ENCODE assay signal across 37 cellular contexts in the genomic region with DNA sequence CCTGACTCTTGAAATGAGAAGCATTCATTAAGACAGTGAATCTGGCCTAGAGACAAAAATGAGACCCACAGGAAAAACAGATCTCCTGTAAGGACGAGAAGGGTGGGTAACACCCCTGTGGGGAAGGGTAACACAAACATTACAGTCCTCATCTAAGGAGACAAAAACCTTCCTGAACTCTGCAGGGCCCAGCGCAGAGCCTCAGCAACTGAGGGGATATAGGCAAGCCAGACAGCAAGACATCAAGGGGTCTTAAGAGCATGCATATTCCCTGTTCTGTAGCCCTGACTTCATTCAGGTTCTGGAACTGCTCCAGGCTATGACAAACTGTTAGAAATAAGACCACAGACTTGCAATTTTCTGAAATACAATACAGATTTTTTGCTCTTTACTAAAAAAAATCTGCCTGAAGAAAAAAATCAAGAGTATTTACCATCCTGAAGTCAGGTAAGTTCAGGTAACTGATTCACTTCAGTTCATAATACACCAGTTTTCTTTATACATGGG. TPM values are rescaled to one million over a fixed set of nuclear protein-coding genes. Genes with fewer than 3 reads are reported as not detected.
DNase-seq lines count a peak whose midpoint lies in the region; ATAC-seq lines count a peak whose summit lies in the region.
"Had no signal": no experiment of that assay in that cellular context is flagged by ENCODE, and none has a peak within 500 bp of the region (broad histone marks: within the 10 kb centered on the region; RNA-seq: fewer than 3 reads in every experiment).

No MANE protein-coding gene starts in this region.

- peak overlapping the region; percentile 18; the same call in 1 of the 2 replicates for H3K9ac ChIP-seq in iPS-20b (ENCODE audit: low read depth, low read length)

- no peaks in the 10 kb centered on the region for H3K4me1 Mint-ChIP-seq in T-helper 17 cell

- no peak overlapping the region for H3K4me3 Mint-ChIP-seq in T-helper 17 cell
- H3K4me3 Mint-ChIP-seq: activated naive CD8-positive, alpha-beta T cell treated with anti-CD3 and anti-CD28 coated beads for 36 hours; CD4-positive, CD25-positive, alpha-beta regulatory T cell; naive thymus-derived CD8-positive, alpha-beta T cell had no signal

- ATAC-seq in T-helper 17 cell (no peak), GM21526 (IDR thresholded peaks at IDR 0.05; ENCODE audit: low FRiP score, unreplicated experiment) (no peak)
- ATAC-seq: A549; activated CD4-positive, CD25-positive, alpha-beta regulatory T cell treated with anti-CD3 and anti-CD28 coated beads, Interleukin-2, amount 50 U/mL, for 24 hours; foreskin keratinocyte; GM12878; HCT116; heart left ventricle; naive thymus-derived CD8-positive, alpha-beta T cell; Panc1; right lobe of liver; SK-N-SH treated with all-trans-retinoic acid at 6 μM for 48 hours had no signal

- H3K27ac ChIP-seq in iPS-20b (ENCODE audit: low read length) = peak overlapping the region; percentile 42
- H3K27ac ChIP-seq: A549, epithelial cell of prostate, foreskin keratinocyte, right lobe of liver, stomach had no signal

- peaks cover 3% of the 10 kb centered on the region for H3K36me3 Mint-ChIP-seq in T-helper 17 cell (ENCODE audit: low read depth)

- H3K4me1 ChIP-seq in iPS-20b (ENCODE audit: insufficient read depth, low read length) = peaks cover 27% of the 10 kb centered on the region
- H3K4me1 ChIP-seq: A549, foreskin keratinocyte, right lobe of liver, stomach had no signal

- H3K4me3 ChIP-seq in iPS-20b (ENCODE audit: low read length) = 0 out of 2 replicates have a peak overlapping the region, but pooled peaks have one; percentile 2
- H3K4me3 ChIP-seq: A549, GM12878, heart left ventricle, right lobe of liver, stomach had no signal

- peak; percentile 9 for DNase-seq in ELR (ENCODE audit: low read depth)
- no peak for DNase-seq in T-helper 17 cell
- DNase-seq in dermis blood vessel endothelial cell = peak; percentile 27
- no peak for DNase-seq in NCI-H187 treated with DMSO at 0.1 percent for 48 hours (lab: John Stamatoyannopoulos, UW)
- DNase-seq in NCI-H524 (lab: John Stamatoyannopoulos, UW) = no peak
- DNase-seq in DMS53 treated with DMSO at 0.1 percent for 48 hours (lab: John Stamatoyannopoulos, UW; ENCODE audit: unreplicated experiment) = no peak
- DNase-seq: activated CD4-positive, alpha-beta T cell treated with anti-CD3 and anti-CD28 coated beads, Interleukin-2, amount 50 U/mL, for 48 hours; activated naive CD8-positive, alpha-beta T cell treated with anti-CD3 and anti-CD28 coated beads for 36 hours; CD4-positive, CD25-positive, alpha-beta regulatory T cell; cerebellar nuclear complex; foreskin keratinocyte; heart left ventricle; kidney glomerular epithelial cell; MV-4-11; naive thymus-derived CD8-positive, alpha-beta T cell; NCI-H1436; NCI-H2081 treated with DMSO at 0.1 percent for 48 hours; NCI-H2227 treated with DMSO at 0.1 percent for 48 hours; NCI-H69; nucleus accumbens; right lobe of liver; Right ventricle myocardium superior; stimulated activated CD4-positive, alpha-beta T cell treated with anti-CD3 and anti-CD28 coated beads, Interleukin-12 subunit alpha, Interleukin-12 subunit beta, amount 100 ng/mL, for 4 hours; stimulated activated CD4-positive, alpha-beta T cell treated with anti-CD3 and anti-CD28 coated beads, Interleukin-2, amount 100 ng/mL, for 48 hours; stomach; T-helper 2 cell had no signal

- H3K27ac Mint-ChIP-seq in T-helper 17 cell = peak overlapping the region; percentile 27
- H3K27ac Mint-ChIP-seq: activated naive CD8-positive, alpha-beta T cell treated with anti-CD3 and anti-CD28 coated beads for 36 hours; activated T-helper 2 cell treated with anti-CD3 and anti-CD28 coated beads, Interferon-gamma antibody, Interleukin-2, Interleukin-4, amounts not matched to agents 10 μg/mL and 5 μg/mL and 100 μg/mL, durations not matched to agents 14 hours and 24 hours and 36 hours; progenitor cell of endocrine pancreas had no signal

- no peaks in the 10 kb centered on the region for H3K27me3 Mint-ChIP-seq in T-helper 17 cell
- H3K27me3 Mint-ChIP-seq: activated naive CD8-positive, alpha-beta T cell treated with anti-CD3 and anti-CD28 coated beads for 36 hours; CD4-positive, CD25-positive, alpha-beta regulatory T cell; naive thymus-derived CD8-positive, alpha-beta T cell; progenitor cell of endocrine pancreas had no signal

- H3K36me3 ChIP-seq in iPS-20b (ENCODE audit: insufficient read depth, low read depth, low read length) = peaks cover 42% of the 10 kb centered on the region

- H3K27me3 ChIP-seq in iPS-20b (ENCODE audit: insufficient read depth, low read length) = no peaks in the 10 kb centered on the region
- H3K27me3 ChIP-seq: foreskin keratinocyte, heart left ventricle, right lobe of liver, stomach had no signal

- H3K9me3 ChIP-seq in T-helper 17 cell (ENCODE audit: control insufficient read depth, low read length, poor library complexity, severe bottlenecking) = no peaks in the 10 kb centered on the region
- H3K9me3 ChIP-seq in iPS-20b (ENCODE audit: insufficient read depth, low read depth, low read length) = no peaks in the 10 kb centered on the region
- H3K9me3 ChIP-seq: A549, heart left ventricle, right lobe of liver, stomach had no signal

RNA-seq across cellular contexts. Expression of a gene that starts 15.5 kb away (rescaled TPM):
- total RNA-seq in T-helper 17 cell = 10 to 100 TPM in 1 of 2 donors, 1 to 10 TPM in 1; 9.2 to 10.3 TPM
- 10.2 and 22.9 TPM in 2 replicates for total RNA-seq in dermis blood vessel endothelial cell

Comparison
In these comparisons a context has a peak if more than half of its experiments do, and no peak if none do; other contexts are left out.
1. DNase-seq: peak in ELR (single experiment) and dermis blood vessel endothelial cell (single experiment); none in T-helper 17 cell (0 of 3), NCI-H187 treated with DMSO at 0.1 percent for 48 hours (single experiment), NCI-H524 (0 of 2) and DMS53 treated with DMSO at 0.1 percent for 48 hours (single experiment).